In the genomic region with DNA sequence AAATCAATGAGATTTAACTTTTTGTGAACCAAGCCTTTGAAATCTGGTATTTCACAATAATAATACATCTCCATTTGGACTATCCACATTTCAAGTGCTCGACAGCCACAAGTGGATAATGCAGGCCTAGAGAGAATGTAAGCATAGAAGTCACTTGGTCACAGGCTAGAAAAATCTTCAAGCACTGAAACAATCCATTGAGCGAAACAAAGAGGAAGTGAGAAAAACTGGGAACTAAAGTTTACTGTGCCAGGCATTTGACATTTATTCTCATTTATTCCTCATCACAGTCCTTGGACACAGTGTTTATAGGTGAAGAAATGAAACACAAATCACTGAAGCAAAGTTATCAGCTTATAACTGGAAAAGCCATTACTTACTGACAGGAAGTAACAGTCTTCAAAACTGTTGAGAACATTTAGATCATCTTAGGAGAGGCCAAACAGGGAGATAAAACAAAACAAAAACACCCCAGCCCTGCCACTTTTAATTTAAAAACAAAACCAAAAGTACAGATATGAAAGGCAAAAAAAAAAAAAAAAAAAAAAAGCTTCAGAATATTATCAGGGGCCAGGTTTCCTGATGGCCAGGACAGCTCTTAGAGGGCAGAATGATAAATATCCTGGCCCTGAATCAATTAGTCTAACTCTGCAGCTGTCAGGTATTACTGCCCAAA, we compare ENCODE assay signal across 9 cellular contexts. TPM values are rescaled to one million over a fixed set of nuclear protein-coding genes. Genes with fewer than 3 reads are reported as not detected.
DNase-seq lines count a peak whose midpoint lies in the region; ATAC-seq and TF ChIP-seq lines count a peak whose summit lies in the region.
"Had no signal": no experiment of that assay in that cellular context is flagged by ENCODE, and none has a peak within 500 bp of the region (broad histone marks: within the 10 kb centered on the region; RNA-seq: fewer than 3 reads in every experiment).

No MANE protein-coding gene starts in this region.

- no peaks in the 10 kb centered on the region for H3K9me3 Mint-ChIP-seq in activated T-helper 17 cell treated with anti-CD3 and anti-CD28 coated beads, Interleukin-2, amount 50 U/mL, for 72 hours

- H2AFZ ChIP-seq in SK-N-SH (ENCODE audit: low read depth), result no peak overlapping the region; the same call in 1 of the 2 replicates

- intact Hi-C loops in esophagus squamous epithelium (cut with DNase I), result no loop called here

- H3K9me3 ChIP-seq in SK-N-SH, result no peaks in the 10 kb centered on the region
- no peaks in the 10 kb centered on the region for H3K9me3 ChIP-seq in skeletal muscle tissue (ENCODE audit: control insufficient read depth in 3 of 3, low read length in 3 of 3)
- no peaks in the 10 kb centered on the region for H3K9me3 ChIP-seq in esophagus squamous epithelium

- peaks cover 49% of the 10 kb centered on the region for H3K36me3 Mint-ChIP-seq in activated T-helper 17 cell treated with anti-CD3 and anti-CD28 coated beads, Interleukin-2, amount 50 U/mL, for 72 hours (ENCODE audit: low read depth)

- H3K4me1 ChIP-seq in SK-N-SH (ENCODE audit: control insufficient read depth in 1 of 2, insufficient read depth in 2 of 2, low read depth in 1 of 2, low read length in 1 of 2), result peaks cover 11 to 16% of the 10 kb centered on the region in 2 experiments
- peaks cover 0 to 13% (median 4%) of the 10 kb centered on the region in 3 donors for H3K4me1 ChIP-seq in skeletal muscle tissue (ENCODE audit: control insufficient read depth in 3 of 3, insufficient read depth in 3 of 3, low read length in 3 of 3)
- peaks cover 0 to 5% (median 0%) of the 10 kb centered on the region in 3 donors for H3K4me1 ChIP-seq in esophagus squamous epithelium

- ATAC-seq in SK-N-SH treated with all-trans-retinoic acid at 6 μM for 48 hours, result no peak
- ATAC-seq in HG03159 (IDR thresholded peaks at IDR 0.05; ENCODE audit: unreplicated experiment), result peak; percentile 56
- ATAC-seq in activated T-helper 17 cell treated with anti-CD3 and anti-CD28 coated beads, Interleukin-2, amount 50 U/mL, for 72 hours (replicated peaks), result no peak

- H3K79me2 ChIP-seq in SK-N-SH (ENCODE audit: insufficient read depth), result no peaks in the 10 kb centered on the region

- H3K27ac Mint-ChIP-seq in activated T-helper 17 cell treated with anti-CD3 and anti-CD28 coated beads, Interleukin-2, amount 50 U/mL, for 72 hours, result peak overlapping the region; percentile 89

- H3K27me3 ChIP-seq in SK-N-SH (ENCODE audit: insufficient read depth) (no peaks in the 10 kb centered on the region), skeletal muscle tissue (ENCODE audit: control insufficient read depth in 3 of 3, insufficient read depth in 3 of 3, low read length in 3 of 3) (no peaks in the 10 kb centered on the region), esophagus squamous epithelium (no peaks in the 10 kb centered on the region)

- TF ChIP-seq POLR2A in esophagus squamous epithelium (IDR thresholded peaks at IDR 0.05), result no peak

- no peak for DNase-seq in SK-N-SH
- no peak for DNase-seq in stimulated activated CD4-positive, alpha-beta T cell treated with anti-CD3 and anti-CD28 coated beads, Interleukin-4, amount 100 ng/mL, for 4 hours
- DNase-seq in esophagus squamous epithelium (lab: John Stamatoyannopoulos, UW), result no peak
- DNase-seq in NCI-H146 (lab: John Stamatoyannopoulos, UW), result no peak
- DNase-seq: activated CD4-positive, alpha-beta T cell treated with anti-CD3 and anti-CD28 coated beads for 4 hours had no signal

- peaks cover 21% of the 10 kb centered on the region for H3F3A ChIP-seq in SK-N-SH (replicated peaks; ENCODE audit: insufficient read depth)

- CTCF ChIA-PET in SK-N-SH (lab: Yijun Ruan, JAX), result interaction anchor here (1.0 to 1.2 kb wide), 5 partner anchors 9 to 66 kb away, joined by 3 to 4 read pairs (median 3); no protein-coding TSS in a partner anchor

- POLR2A ChIA-PET in SK-N-SH (lab: Yijun Ruan, JAX), result no interaction called here

- H3K27me3 Mint-ChIP-seq in activated T-helper 17 cell treated with anti-CD3 and anti-CD28 coated beads, Interleukin-2, amount 50 U/mL, for 72 hours, result no peaks in the 10 kb centered on the region

- TF ChIP-seq EP300 in SK-N-SH (IDR thresholded peaks at IDR 0.05; ENCODE audit: borderline replicate concordance in 1 of 2, low read depth in 1 of 2, low read length in 1 of 2), result 0 out of 4 replicates have a peak, but pooled peaks of 1 of the 2 experiments have one; percentile 17

- TF ChIP-seq RAD21 in SK-N-SH (IDR thresholded peaks at IDR 0.05; ENCODE audit: low read length), result no peak

- peaks cover 9% of the 10 kb centered on the region for H3K4me1 Mint-ChIP-seq in activated T-helper 17 cell treated with anti-CD3 and anti-CD28 coated beads, Interleukin-2, amount 50 U/mL, for 72 hours

- H3K36me3 ChIP-seq in SK-N-SH (replicated peaks in 1 of 2; ENCODE audit: control insufficient read depth in 1 of 2, insufficient read depth in 2 of 2, low read length in 1 of 2) (peaks cover 16 to 24% of the 10 kb centered on the region in 2 experiments), skeletal muscle tissue (ENCODE audit: control insufficient read depth in 3 of 3, insufficient read depth in 3 of 3, low read length in 3 of 3) (peaks cover 13 to 20% (median 14%) of the 10 kb centered on the region in 3 donors), esophagus squamous epithelium (peaks cover 0 to 64% (median 5%) of the 10 kb centered on the region in 3 donors)

- no peaks in the 10 kb centered on the region for H4K20me1 ChIP-seq in SK-N-SH (ENCODE audit: insufficient read depth)

- H3K9ac ChIP-seq in SK-N-SH (no peak overlapping the region), skeletal muscle tissue (ENCODE audit: low read depth in 1 of 3, low read length in 3 of 3) (no peak overlapping the region)

- H3K4me3 ChIP-seq in SK-N-SH (ENCODE audit: low read depth in 2 of 2, low read length in 1 of 2) (no peak overlapping the region), skeletal muscle tissue (ENCODE audit: low read length in 3 of 3) (no peak overlapping the region), esophagus squamous epithelium (no peak overlapping the region)

- peak overlapping the region; percentile 16 to 82; a peak in 3 of 4 replicates for H3K27ac ChIP-seq in SK-N-SH (ENCODE audit: low read depth in 2 of 2, low read length in 1 of 2)
- peak overlapping the region; percentile 20 for H3K27ac ChIP-seq in skeletal muscle tissue (ENCODE audit: low read depth, low read length)
- H3K27ac ChIP-seq in esophagus squamous epithelium, result peak overlapping the region in 1 of 4 donors; percentile 43

- no peaks in the 10 kb centered on the region for H3K9me2 ChIP-seq in SK-N-SH

- no peak overlapping the region for H3K4me2 ChIP-seq in SK-N-SH

- 94% methylated on average over 2 of the region's 2 CpGs for WGBS in SK-N-SH (ENCODE audit: low lambda C conversion rate)
- WGBS in esophagus squamous epithelium, 2 donors, result 54 to 78% methylated on average over 2 of the region's 2 CpGs

- TF ChIP-seq CTCF in SK-N-SH (IDR thresholded peaks at IDR 0.05) (no peak), esophagus squamous epithelium (IDR thresholded peaks at IDR 0.05) (no peak)

- peak overlapping the region; percentile 54 for H3K4me3 Mint-ChIP-seq in activated T-helper 17 cell treated with anti-CD3 and anti-CD28 coated beads, Interleukin-2, amount 50 U/mL, for 72 hours

TF ChIP-seq in SK-N-SH, 30 proteins besides CTCF, POLR2A, EP300 and RAD21:
- TF ChIP-seq FOSL2 (IDR thresholded peaks at IDR 0.05; ENCODE audit: borderline replicate concordance, low read depth) (no peak), GABPA (IDR thresholded peaks at IDR 0.05; ENCODE audit: low read depth) (no peak)

TF ChIP-seq in SK-N-SH treated with all-trans-retinoic acid at 6 μM for 48 hours, 23 proteins besides CTCF, POLR2A, EP300 and RAD21 (continues in another document):
- TF ChIP-seq, protein P1, sequence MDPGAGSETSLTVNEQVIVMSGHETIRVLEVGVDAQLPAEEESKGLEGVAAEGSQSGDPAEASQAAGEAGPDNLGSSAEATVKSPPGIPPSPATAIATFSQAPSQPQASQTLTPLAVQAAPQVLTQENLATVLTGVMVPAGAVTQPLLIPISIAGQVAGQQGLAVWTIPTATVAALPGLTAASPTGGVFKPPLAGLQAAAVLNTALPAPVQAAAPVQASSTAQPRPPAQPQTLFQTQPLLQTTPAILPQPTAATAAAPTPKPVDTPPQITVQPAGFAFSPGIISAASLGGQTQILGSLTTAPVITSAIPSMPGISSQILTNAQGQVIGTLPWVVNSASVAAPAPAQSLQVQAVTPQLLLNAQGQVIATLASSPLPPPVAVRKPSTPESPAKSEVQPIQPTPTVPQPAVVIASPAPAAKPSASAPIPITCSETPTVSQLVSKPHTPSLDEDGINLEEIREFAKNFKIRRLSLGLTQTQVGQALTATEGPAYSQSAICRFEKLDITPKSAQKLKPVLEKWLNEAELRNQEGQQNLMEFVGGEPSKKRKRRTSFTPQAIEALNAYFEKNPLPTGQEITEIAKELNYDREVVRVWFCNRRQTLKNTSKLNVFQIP (CRISPR knock-in tag; IDR thresholded peaks at IDR 0.05; ENCODE audit: borderline replicate concordance, low read depth), result no peak
- TF ChIP-seq, protein P2, sequence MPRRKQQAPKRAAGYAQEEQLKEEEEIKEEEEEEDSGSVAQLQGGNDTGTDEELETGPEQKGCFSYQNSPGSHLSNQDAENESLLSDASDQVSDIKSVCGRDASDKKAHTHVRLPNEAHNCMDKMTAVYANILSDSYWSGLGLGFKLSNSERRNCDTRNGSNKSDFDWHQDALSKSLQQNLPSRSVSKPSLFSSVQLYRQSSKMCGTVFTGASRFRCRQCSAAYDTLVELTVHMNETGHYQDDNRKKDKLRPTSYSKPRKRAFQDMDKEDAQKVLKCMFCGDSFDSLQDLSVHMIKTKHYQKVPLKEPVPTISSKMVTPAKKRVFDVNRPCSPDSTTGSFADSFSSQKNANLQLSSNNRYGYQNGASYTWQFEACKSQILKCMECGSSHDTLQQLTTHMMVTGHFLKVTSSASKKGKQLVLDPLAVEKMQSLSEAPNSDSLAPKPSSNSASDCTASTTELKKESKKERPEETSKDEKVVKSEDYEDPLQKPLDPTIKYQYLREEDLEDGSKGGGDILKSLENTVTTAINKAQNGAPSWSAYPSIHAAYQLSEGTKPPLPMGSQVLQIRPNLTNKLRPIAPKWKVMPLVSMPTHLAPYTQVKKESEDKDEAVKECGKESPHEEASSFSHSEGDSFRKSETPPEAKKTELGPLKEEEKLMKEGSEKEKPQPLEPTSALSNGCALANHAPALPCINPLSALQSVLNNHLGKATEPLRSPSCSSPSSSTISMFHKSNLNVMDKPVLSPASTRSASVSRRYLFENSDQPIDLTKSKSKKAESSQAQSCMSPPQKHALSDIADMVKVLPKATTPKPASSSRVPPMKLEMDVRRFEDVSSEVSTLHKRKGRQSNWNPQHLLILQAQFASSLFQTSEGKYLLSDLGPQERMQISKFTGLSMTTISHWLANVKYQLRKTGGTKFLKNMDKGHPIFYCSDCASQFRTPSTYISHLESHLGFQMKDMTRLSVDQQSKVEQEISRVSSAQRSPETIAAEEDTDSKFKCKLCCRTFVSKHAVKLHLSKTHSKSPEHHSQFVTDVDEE (CRISPR knock-in tag; IDR thresholded peaks at IDR 0.05), result no peak
- no peak for TF ChIP-seq GLIS3 (CRISPR knock-in tag; IDR thresholded peaks at IDR 0.05)

RNA-seq across cellular contexts. Expression of a gene that starts 29.2 kb away (rescaled TPM):
- 74.8 and 93.8 TPM in 2 replicates for polyA plus RNA-seq in SK-N-SH (2012; rRNA removed)
- 80.0 and 89.4 TPM in 2 replicates for polyA plus RNA-seq in SK-N-SH (2012; cell fraction: cytosol; rRNA removed)
- 32.3 and 61.5 TPM in 2 replicates for polyA plus RNA-seq in SK-N-SH (2012; cell fraction: nucleus; rRNA removed)
- total RNA-seq in activated T-helper 17 cell treated with anti-CD3 and anti-CD28 coated beads, Interleukin-2, amount 50 U/mL, for 72 hours, result 10 to 100 TPM; 26.2 to 29.9 TPM
- total RNA-seq in skeletal muscle tissue (88.2 TPM), esophagus squamous epithelium (10 to 100 TPM; 18.9 to 55.5 (median 35.5) TPM)
